ENCODE assay signal across 8 cellular contexts in genomic region chr20:35617397-35618031, GRCh38. TPM values are rescaled to one million over a fixed set of nuclear protein-coding genes. Genes with fewer than 3 reads are reported as not detected.
DNase-seq lines count a peak whose midpoint lies in the region; ATAC-seq and TF ChIP-seq lines count a peak whose summit lies in the region.

No MANE protein-coding gene starts in this region.

- no peaks in the 10 kb centered on the region for H3K9me3 Mint-ChIP-seq in activated T-cell treated with anti-CD3 and anti-CD28 coated beads, Interleukin-2, amount 50 U/mL, for 4 hours

- no peaks in the 10 kb centered on the region for H3K27me3 Mint-ChIP-seq in activated T-cell treated with anti-CD3 and anti-CD28 coated beads, Interleukin-2, amount 50 U/mL, for 4 hours (ENCODE audit: low read depth)

- H2AFZ ChIP-seq in neuron (ENCODE audit: low read depth, low read length) = peak overlapping the region; percentile 49

- H3K4me3 ChIP-seq in BE2C (ENCODE audit: low read depth, low read length) (peak overlapping the region; percentile 80), fibroblast of the aortic adventitia (ENCODE audit: low read depth, low read length) (peak overlapping the region; percentile 71), neuron (ENCODE audit: low read length) (peak overlapping the region; percentile 37)

- no peaks in the 10 kb centered on the region; the same call in 1 of the 2 replicates for H3K36me3 ChIP-seq in BE2C
- H3K36me3 ChIP-seq in neuron (ENCODE audit: insufficient read depth, low read length) = peaks cover 6% of the 10 kb centered on the region

- peaks cover 3% of the 10 kb centered on the region for H3K36me3 Mint-ChIP-seq in activated T-cell treated with anti-CD3 and anti-CD28 coated beads, Interleukin-2, amount 50 U/mL, for 4 hours (ENCODE audit: insufficient read depth)

- peaks cover 9% of the 10 kb centered on the region for H3K4me1 ChIP-seq in BE2C
- peaks cover 12% of the 10 kb centered on the region for H3K4me1 ChIP-seq in neuron (ENCODE audit: insufficient read depth, low read length)

- no peaks in the 10 kb centered on the region for H3K9me3 ChIP-seq in BE2C
- H3K9me3 ChIP-seq in neuron (ENCODE audit: low read length) = no peaks in the 10 kb centered on the region

- H3K4me1 Mint-ChIP-seq in activated T-cell treated with anti-CD3 and anti-CD28 coated beads, Interleukin-2, amount 50 U/mL, for 4 hours (ENCODE audit: low read depth) = peaks cover 46% of the 10 kb centered on the region

- H3K4me3 Mint-ChIP-seq in activated T-cell treated with anti-CD3 and anti-CD28 coated beads, Interleukin-2, amount 50 U/mL, for 4 hours = peak overlapping the region; percentile 83

- H3K27me3 ChIP-seq in BE2C = no peaks in the 10 kb centered on the region
- no peaks in the 10 kb centered on the region for H3K27me3 ChIP-seq in neuron (ENCODE audit: insufficient read depth, low read length)

- peak; percentile 75 for DNase-seq in BE2C
- peak; percentile 57 to 76 for DNase-seq in NCI-H524 (lab: John Stamatoyannopoulos, UW)
- peak; percentile 19 for DNase-seq in activated T-cell treated with anti-CD3 and anti-CD28 coated beads, Interleukin-2, amount 50 U/mL, for 4 hours
- peak; percentile 39 for DNase-seq in fibroblast of the aortic adventitia (ENCODE audit: low read depth)
- DNase-seq in NCI-H774 (lab: John Stamatoyannopoulos, UW) = no peak

- ATAC-seq in GM21737 (IDR thresholded peaks at IDR 0.05; ENCODE audit: unreplicated experiment) = peak; percentile 22
- no peak for ATAC-seq in activated T-cell treated with anti-CD3 and anti-CD28 coated beads, Interleukin-2, amount 50 U/mL, for 4 hours
- ATAC-seq in GM19324 (IDR thresholded peaks at IDR 0.05; ENCODE audit: low FRiP score, unreplicated experiment) = no peak

- TF ChIP-seq CTCF in BE2C (IDR thresholded peaks at IDR 0.05; ENCODE audit: low read depth, low read length) (peak; percentile 47), fibroblast of the aortic adventitia (IDR thresholded peaks at IDR 0.05; ENCODE audit: insufficient read depth, low read length) (peak; percentile 31)

RNA-seq across cellular contexts. Expression of gene SPAG4, which starts 1.9 kb away (rescaled TPM):
- 4.7 TPM for polyA plus RNA-seq in BE2C (2012; ENCODE audit: insufficient read depth, insufficient read length, low read depth)
- 1 to 10 TPM; 1.6 to 2.5 (median 1.9) TPM for total RNA-seq in activated T-cell treated with anti-CD3 and anti-CD28 coated beads, Interleukin-2, amount 50 U/mL, for 4 hours
- 2.2 and 4.7 TPM in 2 replicates for total RNA-seq in fibroblast of the aortic adventitia (ENCODE audit: low replicate concordance)

RNA-seq across cellular contexts. Expression of gene CPNE1, which starts 47.2 kb away (rescaled TPM):
- 549 TPM for polyA plus RNA-seq in BE2C (2012; ENCODE audit: insufficient read depth, insufficient read length, low read depth)
- total RNA-seq in activated T-cell treated with anti-CD3 and anti-CD28 coated beads, Interleukin-2, amount 50 U/mL, for 4 hours = 100 to 1,000 TPM; 229 to 264 (median 257) TPM
- 127 and 154 TPM in 2 replicates for total RNA-seq in fibroblast of the aortic adventitia (ENCODE audit: low replicate concordance)

RNA-seq across cellular contexts. Expression of gene RBM12, which starts 47.2 kb away (rescaled TPM):
- 41.7 TPM for polyA plus RNA-seq in BE2C (2012; ENCODE audit: insufficient read depth, insufficient read length, low read depth)
- 100 to 1,000 TPM; 135 to 137 (median 136) TPM for total RNA-seq in activated T-cell treated with anti-CD3 and anti-CD28 coated beads, Interleukin-2, amount 50 U/mL, for 4 hours
- total RNA-seq in fibroblast of the aortic adventitia (ENCODE audit: low replicate concordance) = 49.0 and 65.4 TPM in 2 replicates
